12 cellular contexts compared by ENCODE assay signal in the genomic region with DNA sequence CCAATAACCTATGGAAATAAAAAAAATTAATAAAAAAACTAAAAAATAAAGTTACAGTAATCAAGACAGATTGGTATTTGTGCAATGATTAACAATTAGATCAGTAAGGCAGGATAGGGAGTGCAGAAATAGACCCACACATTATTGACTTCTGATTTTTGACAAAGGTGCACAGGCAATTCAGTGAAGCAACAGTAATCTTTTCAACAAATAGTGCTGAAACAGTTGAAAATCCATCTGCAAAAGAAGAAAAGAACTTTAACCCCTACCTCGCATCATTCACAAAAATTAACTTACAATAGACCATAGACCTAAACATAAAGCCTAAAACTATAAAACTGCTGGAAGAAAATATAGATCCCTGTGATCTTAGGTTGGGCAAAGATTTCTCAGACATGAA. TPM values are rescaled to one million over a fixed set of nuclear protein-coding genes. Genes with fewer than 3 reads are reported as not detected.
"Had no signal": no experiment of that assay in that cellular context is flagged by ENCODE, and none has a peak within 500 bp of the region (broad histone marks: within the 10 kb centered on the region; RNA-seq: fewer than 3 reads in every experiment).

No MANE protein-coding gene starts in this region.

- H3K4me1 ChIP-seq: HAP-1 had no signal

- ATAC-seq: GM23338, HCT116 had no signal

- H3K27ac ChIP-seq: GM23248 had no signal

- H2AFZ ChIP-seq: GM23248, GM23338 had no signal

- H3K4me3 ChIP-seq: GM23248, GM23338, HAP-1 had no signal

- H3K9me3 ChIP-seq: HAP-1 had no signal

- H3K4me2 ChIP-seq: GM23338 had no signal

- FAIRE-seq: H1, H54 had no signal

- DNase-seq: GM23248, GOT3, H7, H9, HCEC 1CT, HFFc6 had no signal

- H3K9ac ChIP-seq: GM23248 had no signal

- H3K36me3 ChIP-seq: HAP-1 had no signal

RNA-seq across cellular contexts. Expression of a gene that starts 4.5 kb away (rescaled TPM):
- total RNA-seq: GM23248, GM23338, H1, H4, H7, H9, HFFc6 had no signal
- polyA plus RNA-seq: GM23248, GM23338, H1 had no signal
